In genomic region chr20:23245553-23246128, GRCh38 we compare ENCODE assay signal across 9 cellular contexts.
DNase-seq lines count a peak whose midpoint lies in the region; ATAC-seq and TF ChIP-seq lines count a peak whose summit lies in the region.
"Had no signal": no experiment of that assay in that cellular context is flagged by ENCODE, and none has a peak within 500 bp of the region (broad histone marks: within the 10 kb centered on the region; RNA-seq: fewer than 3 reads in every experiment).

No MANE protein-coding gene starts in this region.

- no peaks in the 10 kb centered on the region for H3K4me1 Mint-ChIP-seq in immature natural killer cell

- H3K9me3 Mint-ChIP-seq in immature natural killer cell: no peaks in the 10 kb centered on the region
- H3K9me3 Mint-ChIP-seq: stimulated activated naive CD8-positive, alpha-beta T cell treated with anti-CD3 and anti-CD28 coated beads, Interleukin-15, Interleukin-2, amounts not matched to agents 100 ng/mL and 50 ng/mL, for 24 hours had no signal

- H3K27me3 Mint-ChIP-seq in immature natural killer cell (ENCODE audit: low read depth in 3 of 3): peaks cover 0 to 7% (median 2%) of the 10 kb centered on the region in 3 donors

- intact Hi-C loops in testis (cut with DNase I; ENCODE audit: low total_unique reads): loop anchor here (10.0 kb wide), 1 partner anchor 551 kb away; no protein-coding TSS in a partner anchor

- peaks cover 18% of the 10 kb centered on the region for H3K4me1 ChIP-seq in testis

- no peak overlapping the region for H3K4me3 Mint-ChIP-seq in immature natural killer cell
- H3K4me3 Mint-ChIP-seq: stimulated activated naive CD8-positive, alpha-beta T cell treated with anti-CD3 and anti-CD28 coated beads, Interleukin-15, Interleukin-2, amounts not matched to agents 100 ng/mL and 50 ng/mL, for 24 hours had no signal

- no peak for TF ChIP-seq POLR2A in testis (IDR thresholded peaks at IDR 0.05)

- no peak overlapping the region for H3K4me3 ChIP-seq in testis

- no peaks in the 10 kb centered on the region for H3K9me3 ChIP-seq in testis

- WGBS in testis, 2 donors: 71 to 73% methylated on average over 8 to 9 of the region's 9 CpGs

- TF ChIP-seq CTCF in testis (IDR thresholded peaks at IDR 0.05): peak in 2 of 3 experiments; percentile 15 to 34

- peak overlapping the region in 1 of 2 donors; percentile 36 for H3K27ac ChIP-seq in testis

- no peaks in the 10 kb centered on the region for H3K36me3 Mint-ChIP-seq in immature natural killer cell

- no peak overlapping the region for H3K27ac Mint-ChIP-seq in immature natural killer cell
- H3K27ac Mint-ChIP-seq: stimulated activated naive CD8-positive, alpha-beta T cell treated with anti-CD3 and anti-CD28 coated beads, Interleukin-15, Interleukin-2, amounts not matched to agents 100 ng/mL and 50 ng/mL, for 24 hours had no signal

- H3K36me3 ChIP-seq in testis (ENCODE audit: low read depth, missing control alignments): no peaks in the 10 kb centered on the region

- peak; percentile 3 for DNase-seq in stimulated activated CD4-positive, alpha-beta T cell treated with anti-CD3 and anti-CD28 coated beads, Interleukin-4, amount 100 ng/mL, for 24 hours
- DNase-seq in stimulated activated CD4-positive, alpha-beta T cell treated with anti-CD3 and anti-CD28 coated beads, Interleukin-12 subunit alpha, Interleukin-12 subunit beta, amount 100 ng/mL, for 4 hours: no peak
- peak; percentile 7 to 32 for DNase-seq in NCI-H1930 (lab: John Stamatoyannopoulos, UW)
- DNase-seq in astrocyte of the hippocampus (ENCODE audit: low read depth, low spot score): peak; percentile 29
- peak in 2 of 3 donors; percentile 3 to 18 for DNase-seq in immature natural killer cell
- peak; percentile 53 for DNase-seq in testis
- DNase-seq in activated gamma-delta T cell treated with Interleukin-2 at 50 U/mL for 16 hours: no peak

- ATAC-seq in HG02610 (IDR thresholded peaks at IDR 0.05; ENCODE audit: unreplicated experiment): peak; percentile 86

- H3K27me3 ChIP-seq in testis: no peaks in the 10 kb centered on the region

Comparison
In these comparisons a context has a peak if more than half of its experiments do, and no peak if none do; other contexts are left out.
1. DNase-seq: peak in stimulated activated CD4-positive, alpha-beta T cell treated with anti-CD3 and anti-CD28 coated beads, Interleukin-4, amount 100 ng/mL, for 24 hours (single experiment), NCI-H1930 (2 of 2), astrocyte of the hippocampus (single experiment), immature natural killer cell (2 of 3) and testis (single experiment); none in stimulated activated CD4-positive, alpha-beta T cell treated with anti-CD3 and anti-CD28 coated beads, Interleukin-12 subunit alpha, Interleukin-12 subunit beta, amount 100 ng/mL, for 4 hours (single experiment) and activated gamma-delta T cell treated with Interleukin-2 at 50 U/mL for 16 hours (single experiment).